In the genomic region with DNA sequence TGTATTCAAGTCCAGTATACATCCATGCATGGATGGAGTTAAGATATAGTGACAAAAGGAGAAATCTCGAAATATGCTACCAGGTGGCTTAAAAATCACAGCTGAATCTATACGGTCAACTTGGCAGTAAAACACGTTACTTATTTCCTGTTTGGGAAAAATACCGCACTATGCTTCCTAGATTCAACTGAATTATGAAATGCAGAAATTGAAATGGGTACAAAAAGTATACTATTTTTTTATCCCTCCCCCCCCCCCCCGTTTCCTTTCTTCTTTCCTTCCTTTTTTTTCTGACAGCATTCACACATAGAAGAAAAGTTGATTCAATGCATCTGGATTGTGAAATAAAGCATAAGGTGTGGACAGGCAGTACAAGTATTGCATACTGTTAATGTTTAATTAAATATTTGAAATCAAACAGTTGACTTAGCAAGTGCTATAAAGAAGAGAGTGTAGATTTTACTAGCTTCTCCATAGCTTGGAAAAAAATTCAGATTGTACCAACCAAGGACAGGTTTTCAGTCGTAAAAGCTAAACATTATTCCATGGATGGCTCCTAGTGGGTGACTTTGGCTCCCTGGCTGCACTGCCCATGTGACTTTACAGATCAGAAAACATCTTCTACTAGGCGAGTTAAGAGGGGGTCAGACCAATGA, we compare ENCODE assay signal across 17 cellular contexts. TPM values are rescaled to one million over a fixed set of nuclear protein-coding genes. Genes with fewer than 3 reads are reported as not detected.
A peak's percentile ranks its signal among the peaks of the same experiment; 100 is the strongest.
DNase-seq lines count a peak whose midpoint lies in the region; ATAC-seq and TF ChIP-seq lines count a peak whose summit lies in the region.
"Had no signal": no experiment of that assay in that cellular context is flagged by ENCODE, and none has a peak within 500 bp of the region (broad histone marks: within the 10 kb centered on the region; RNA-seq: fewer than 3 reads in every experiment).

No MANE protein-coding gene starts in this region.

- H3K36me3 Mint-ChIP-seq in Calu3 (ENCODE audit: insufficient read depth, unreplicated experiment): no peaks in the 10 kb centered on the region
- H3K36me3 Mint-ChIP-seq: activated CD4-positive, alpha-beta memory T cell treated with anti-CD3 and anti-CD28 coated beads for 36 hours; CD4-positive, CD25-positive, alpha-beta regulatory T cell; naive thymus-derived CD4-positive, alpha-beta T cell had no signal

- no peak overlapping the region for H3K4me3 Mint-ChIP-seq in Calu3 (ENCODE audit: low read depth, unreplicated experiment)
- H3K4me3 Mint-ChIP-seq: activated CD4-positive, alpha-beta memory T cell treated with anti-CD3 and anti-CD28 coated beads for 36 hours; activated T-cell treated with anti-CD3 and anti-CD28 coated beads, Interleukin-2, amount 50 U/mL, for 72 hours; CD4-positive, CD25-positive, alpha-beta regulatory T cell; naive thymus-derived CD4-positive, alpha-beta T cell had no signal

- peak overlapping the region; percentile 63 for H3K27ac Mint-ChIP-seq in Calu3 (ENCODE audit: unreplicated experiment)
- H3K27ac Mint-ChIP-seq: activated CD4-positive, alpha-beta memory T cell treated with anti-CD3 and anti-CD28 coated beads for 36 hours; activated T-cell treated with anti-CD3 and anti-CD28 coated beads, Interleukin-2, amount 50 U/mL, for 72 hours had no signal

- H3K4me1 ChIP-seq in right atrium auricular region (no peaks in the 10 kb centered on the region), spleen (peaks cover 0 to 56% (median 16%) of the 10 kb centered on the region in 6 donors)

- no peaks in the 10 kb centered on the region for H3K27me3 Mint-ChIP-seq in Calu3 (ENCODE audit: unreplicated experiment)
- H3K27me3 Mint-ChIP-seq: activated CD4-positive, alpha-beta memory T cell treated with anti-CD3 and anti-CD28 coated beads for 36 hours; CD4-positive, CD25-positive, alpha-beta regulatory T cell; naive thymus-derived CD4-positive, alpha-beta T cell had no signal

- TF ChIP-seq POLR2A in NB4 (IDR thresholded peaks at IDR 0.05; ENCODE audit: extremely low read depth, insufficient read length): no peak
- TF ChIP-seq POLR2A in spleen (IDR thresholded peaks at IDR 0.05): no peak

- CTCF ChIA-PET in Calu3 (lab: Charles Lee): interaction anchor here (0.8 to 1.8 kb wide), 3 partner anchors 14 to 57 kb away, joined by 3 to 7 read pairs (median 4); no protein-coding TSS in a partner anchor

- TF ChIP-seq CTCF in Calu3 (IDR thresholded peaks at IDR 0.05; ENCODE audit: unreplicated experiment): no peak
- no peak for TF ChIP-seq CTCF in NB4 (IDR thresholded peaks at IDR 0.05; ENCODE audit: low read depth, low read length)
- TF ChIP-seq CTCF in right atrium auricular region (IDR thresholded peaks at IDR 0.05): no peak
- TF ChIP-seq CTCF in spleen (IDR thresholded peaks at IDR 0.05 in 8 of 11, conservative IDR thresholded peaks at IDR 0.05 in 3 of 11): no peak

- no peak for ATAC-seq in HG03139 (IDR thresholded peaks at IDR 0.05; ENCODE audit: unreplicated experiment)
- ATAC-seq: activated T-cell treated with anti-CD3 and anti-CD28 coated beads, Interleukin-2, amount 50 U/mL, for 72 hours; naive thymus-derived CD4-positive, alpha-beta T cell had no signal

- H3K36me3 ChIP-seq in right atrium auricular region: no peaks in the 10 kb centered on the region
- H3K36me3 ChIP-seq in spleen: no peaks in the 10 kb centered on the region
- H3K36me3 ChIP-seq: cardiac muscle cell had no signal

- peaks cover 38% of the 10 kb centered on the region for H3K4me1 Mint-ChIP-seq in Calu3 (ENCODE audit: low read depth, unreplicated experiment)

- H3K4me3 ChIP-seq in NB4 (ENCODE audit: low read depth, low read length): no peak overlapping the region
- no peak overlapping the region for H3K4me3 ChIP-seq in right atrium auricular region
- H3K4me3 ChIP-seq in spleen: peak overlapping the region in 1 of 8 donors; percentile 5
- H3K4me3 ChIP-seq: cardiac muscle cell had no signal

- no TSS peak for BruUV-seq in Calu3 (replicated peaks; lab: Mats Ljungman, UMichigan)

- no peaks in the 10 kb centered on the region for H3K9me3 Mint-ChIP-seq in Calu3 (ENCODE audit: low read depth, unreplicated experiment)
- H3K9me3 Mint-ChIP-seq: activated CD4-positive, alpha-beta memory T cell treated with anti-CD3 and anti-CD28 coated beads for 36 hours; activated T-cell treated with anti-CD3 and anti-CD28 coated beads, Interleukin-2, amount 50 U/mL, for 72 hours; CD4-positive, CD25-positive, alpha-beta regulatory T cell; naive thymus-derived CD4-positive, alpha-beta T cell had no signal

- 19 to 41% (median 26%) methylated on average over 7 of the region's 7 CpGs for WGBS in spleen, 5 donors

- H3K27ac ChIP-seq in right atrium auricular region (peak overlapping the region; percentile 7 to 64), spleen (peak overlapping the region in 6 of 8 donors; percentile 18 to 86 (median 74))
- H3K27ac ChIP-seq: KMS-11, RWPE1 had no signal

- no peak for DNase-seq in Calu3
- peak; percentile 22 for DNase-seq in NB4 (ENCODE audit: low read depth)
- DNase-seq in right atrium auricular region (ENCODE audit: low spot score): no peak
- DNase-seq in spleen: no peak
- DNase-seq in inferior parietal cortex (ENCODE audit: extremely low spot score): no peak
- no peak for DNase-seq in effector CD8-positive, alpha-beta T cell (lab: John Stamatoyannopoulos, UW)
- DNase-seq: activated CD4-positive, alpha-beta memory T cell treated with anti-CD3 and anti-CD28 coated beads for 36 hours; activated T-cell treated with anti-CD3 and anti-CD28 coated beads, Interleukin-2, amount 50 U/mL, for 72 hours; CD4-positive, CD25-positive, alpha-beta regulatory T cell; naive thymus-derived CD4-positive, alpha-beta T cell; NCI-H1417; NCI-H774; substantia nigra had no signal

- H3K9me3 ChIP-seq in right atrium auricular region (no peaks in the 10 kb centered on the region), spleen (no peaks in the 10 kb centered on the region)

- H3K27me3 ChIP-seq in right atrium auricular region: no peaks in the 10 kb centered on the region
- H3K27me3 ChIP-seq in spleen (replicated peaks in 1 of 7): no peaks in the 10 kb centered on the region
- H3K27me3 ChIP-seq: cardiac muscle cell had no signal

- intact Hi-C loops in Calu3 (cut with micrococcal nuclease; ENCODE audit: unreplicated experiment): loop anchor here (2.0 kb wide), 1 partner anchor 36 kb away; no protein-coding TSS in a partner anchor
- intact Hi-C loops in spleen (cut with DNase I; ENCODE audit: low total_unique reads): no loop called here

RNA-seq across cellular contexts. Expression of gene AGFG1, which starts 21.6 kb away (rescaled TPM):
- 115 and 126 TPM in 2 replicates for total RNA-seq in Calu3 (2022)
- total RNA-seq in right atrium auricular region: 10 to 100 TPM; 47.8 to 75.7 TPM
- total RNA-seq in spleen: 100 to 1,000 TPM in 2 of 7 donors, 10 to 100 TPM in 5; 52.5 to 111 (median 87.9) TPM
- 10 to 100 TPM; 23.6 to 35.4 (median 26.5) TPM for polyA plus RNA-seq in spleen
